ENCODE assay signal across 26 cellular contexts in genomic region chr2:18218160-18218933, GRCh38.
"Had no signal": no experiment of that assay in that cellular context is flagged by ENCODE, and none has a peak within 500 bp of the region (broad histone marks: within the 10 kb centered on the region; RNA-seq: fewer than 3 reads in every experiment).

No MANE protein-coding gene starts in this region.

- H3K27me3 ChIP-seq: ovary, testis, tibial artery had no signal

- H3K27ac ChIP-seq: dorsolateral prefrontal cortex, esophagus squamous epithelium, lower lobe of right lung, ovary, psoas muscle, skin epidermis, spleen, testis, tibial artery had no signal

- ATAC-seq: left ventricle myocardium superior; lower lobe of right lung; natural killer cell; psoas muscle; right cardiac atrium; stimulated activated memory B cell treated with anti-CD40 and anti-IgM and Interleukin-4, amounts not matched to agents 10 μg/mL and 1 μg/mL and 100 μg/mL, for 72 hours; stimulated activated naive CD8-positive, alpha-beta T cell treated with anti-CD3 and anti-CD28 coated beads, Interleukin-15, Interleukin-2, amounts not matched to agents 100 U/mL and 50 U/mL, for 24 hours had no signal

- H3K4me3 ChIP-seq: dorsolateral prefrontal cortex, esophagus squamous epithelium, lower lobe of right lung, ovary, psoas muscle, skin epidermis, spleen, testis, tibial artery had no signal

- DNase-seq: dorsolateral prefrontal cortex; effector CD4-positive, alpha-beta T cell; endodermal cell; erythroblast; esophagus squamous epithelium; hypothalamus; immature natural killer cell; islet precursor cell; left ventricle myocardium superior; lower lobe of right lung; natural killer cell; occipital lobe; ovary; posterior cingulate gyrus; psoas muscle; right cardiac atrium; spleen; stimulated activated CD4-positive, alpha-beta T cell treated with anti-CD3 and anti-CD28 coated beads, Interleukin-4, amount 100 ng/mL, for 4 hours; stimulated activated naive CD8-positive, alpha-beta T cell treated with anti-CD3 and anti-CD28 coated beads, Interleukin-15, Interleukin-2, amounts not matched to agents 100 U/mL and 50 U/mL, for 24 hours; substantia nigra; testis; tibial artery had no signal

- H3K9me3 ChIP-seq: esophagus squamous epithelium, lower lobe of right lung, ovary, psoas muscle, spleen, testis, tibial artery had no signal

- H3K4me1 ChIP-seq: esophagus squamous epithelium, lower lobe of right lung, psoas muscle, spleen, testis, tibial artery had no signal

- H3K36me3 ChIP-seq: esophagus squamous epithelium, lower lobe of right lung, ovary, spleen, tibial artery had no signal

- FAIRE-seq: colon, frontal cortex had no signal
